In genomic region chr6:33081098-33081824, GRCh38 we compare ENCODE assay signal across 10 cellular contexts. TPM values are rescaled to one million over a fixed set of nuclear protein-coding genes. Genes with fewer than 3 reads are reported as not detected.
DNase-seq lines count a peak whose midpoint lies in the region; ATAC-seq and TF ChIP-seq lines count a peak whose summit lies in the region.
"Had no signal": no experiment of that assay in that cellular context is flagged by ENCODE, and none has a peak within 500 bp of the region (broad histone marks: within the 10 kb centered on the region; RNA-seq: fewer than 3 reads in every experiment).

No MANE protein-coding gene starts in this region.

- H3K4me3 ChIP-seq in fibroblast of lung (replicated peaks in 1 of 4; ENCODE audit: control extremely low read depth in 1 of 4, insufficient read depth in 1 of 4, low read depth in 3 of 4, low read length in 4 of 4): peak overlapping the region; percentile 8 to 43 (median 20)
- peak overlapping the region; percentile 53 for H3K4me3 ChIP-seq in neuron (ENCODE audit: low read length)

- peaks cover 37% of the 10 kb centered on the region for H3K4me1 Mint-ChIP-seq in stimulated activated naive CD8-positive, alpha-beta T cell treated with anti-CD3 and anti-CD28 coated beads, Interleukin-15, Interleukin-2, amounts not matched to agents 100 ng/mL and 50 ng/mL, for 24 hours (ENCODE audit: low read depth)

- no peaks in the 10 kb centered on the region for H3K9me3 Mint-ChIP-seq in stimulated activated naive CD8-positive, alpha-beta T cell treated with anti-CD3 and anti-CD28 coated beads, Interleukin-15, Interleukin-2, amounts not matched to agents 100 ng/mL and 50 ng/mL, for 24 hours
- H3K9me3 Mint-ChIP-seq: activated T-helper 1 cell treated with anti-CD3 and anti-CD28 coated beads, Interleukin-12 subunit alpha, Interleukin-12 subunit beta, Interleukin-2, Interleukin-4 antibody, amounts not matched to agents 30 ng/mL and 10 ng/mL and 1 ng/mL, durations not matched to agents 14 hours and 24 hours and 36 hours had no signal

- H3K79me2 ChIP-seq in fibroblast of lung (ENCODE audit: control insufficient read depth, insufficient read depth, low read length): no peaks in the 10 kb centered on the region

- no peak overlapping the region for H3K9ac ChIP-seq in fibroblast of lung (ENCODE audit: insufficient read depth, low read length)

- no peaks in the 10 kb centered on the region for H3K27me3 ChIP-seq in fibroblast of lung (ENCODE audit: control insufficient read depth, insufficient read depth, low read length)
- peaks cover 3% of the 10 kb centered on the region for H3K27me3 ChIP-seq in neuron (ENCODE audit: insufficient read depth, low read length)

- H3K36me3 ChIP-seq in fibroblast of lung (ENCODE audit: control insufficient read depth, insufficient read depth, low read length) (no peaks in the 10 kb centered on the region), neuron (ENCODE audit: insufficient read depth, low read length) (no peaks in the 10 kb centered on the region)

- peak overlapping the region; percentile 50 for H3K4me3 Mint-ChIP-seq in stimulated activated naive CD8-positive, alpha-beta T cell treated with anti-CD3 and anti-CD28 coated beads, Interleukin-15, Interleukin-2, amounts not matched to agents 100 ng/mL and 50 ng/mL, for 24 hours
- H3K4me3 Mint-ChIP-seq: activated T-helper 1 cell treated with anti-CD3 and anti-CD28 coated beads, Interleukin-12 subunit alpha, Interleukin-12 subunit beta, Interleukin-2, Interleukin-4 antibody, amounts not matched to agents 30 ng/mL and 10 ng/mL and 1 ng/mL, durations not matched to agents 14 hours and 24 hours and 36 hours had no signal

- ATAC-seq in stimulated activated naive CD8-positive, alpha-beta T cell treated with anti-CD3 and anti-CD28 coated beads, Interleukin-15, Interleukin-2, amounts not matched to agents 100 U/mL and 50 U/mL, for 24 hours: no peak

- H3K9me3 ChIP-seq in fibroblast of lung (ENCODE audit: control insufficient read depth, insufficient read depth, low read depth, low read length) (no peaks in the 10 kb centered on the region), neuron (ENCODE audit: low read length) (no peaks in the 10 kb centered on the region)
- H3K9me3 ChIP-seq: Caco-2 had no signal

- peak overlapping the region; percentile 18 for H3K27ac Mint-ChIP-seq in stimulated activated naive CD8-positive, alpha-beta T cell treated with anti-CD3 and anti-CD28 coated beads, Interleukin-15, Interleukin-2, amounts not matched to agents 100 ng/mL and 50 ng/mL, for 24 hours
- H3K27ac Mint-ChIP-seq: activated T-helper 1 cell treated with anti-CD3 and anti-CD28 coated beads, Interleukin-12 subunit alpha, Interleukin-12 subunit beta, Interleukin-2, Interleukin-4 antibody, amounts not matched to agents 30 ng/mL and 10 ng/mL and 1 ng/mL, durations not matched to agents 14 hours and 24 hours and 36 hours had no signal

- no peaks in the 10 kb centered on the region for H4K20me1 ChIP-seq in fibroblast of lung (ENCODE audit: control insufficient read depth, extremely low read depth, insufficient read depth, low read length)

- TF ChIP-seq CTCF in fibroblast of lung (conservative IDR thresholded peaks at IDR 0.05 in 1 of 2, IDR thresholded peaks at IDR 0.05 in 1 of 2; ENCODE audit: low read depth in 1 of 2, low read length in 2 of 2): no peak

- peaks cover 5% of the 10 kb centered on the region for H3K36me3 Mint-ChIP-seq in stimulated activated naive CD8-positive, alpha-beta T cell treated with anti-CD3 and anti-CD28 coated beads, Interleukin-15, Interleukin-2, amounts not matched to agents 100 ng/mL and 50 ng/mL, for 24 hours (ENCODE audit: low read depth)

- DNase-seq in stimulated activated naive CD8-positive, alpha-beta T cell treated with anti-CD3 and anti-CD28 coated beads, Interleukin-15, Interleukin-2, amounts not matched to agents 100 U/mL and 50 U/mL, for 24 hours: no peak
- DNase-seq in fibroblast of lung (ENCODE audit: low read depth in 2 of 2) (no peak), DMS 273 (lab: John Stamatoyannopoulos, UW; ENCODE audit: unreplicated experiment) (no peak), T1000 (lab: John Stamatoyannopoulos, UW) (no peak), mucosa of gallbladder (ENCODE audit: low spot score) (no peak)
- DNase-seq in activated CD4-positive, alpha-beta T cell treated with anti-CD3 and anti-CD28 coated beads, Interleukin-2, amount 50 U/mL, for 48 hours: no peak
- DNase-seq: Caco-2 had no signal

- peak overlapping the region; percentile 80 for H3K4me2 ChIP-seq in fibroblast of lung (ENCODE audit: extremely low read depth, insufficient read depth, low read length)

- H3K4me1 ChIP-seq in fibroblast of lung (ENCODE audit: control insufficient read depth, extremely low read depth, insufficient read depth, low read length): peaks cover 3% of the 10 kb centered on the region
- H3K4me1 ChIP-seq in neuron (ENCODE audit: insufficient read depth, low read length): no peaks in the 10 kb centered on the region
- H3K4me1 ChIP-seq: Caco-2 had no signal

- H3K27ac ChIP-seq in fibroblast of lung (ENCODE audit: insufficient read depth, low read length): no peak overlapping the region

- H3K27me3 Mint-ChIP-seq in stimulated activated naive CD8-positive, alpha-beta T cell treated with anti-CD3 and anti-CD28 coated beads, Interleukin-15, Interleukin-2, amounts not matched to agents 100 ng/mL and 50 ng/mL, for 24 hours: no peaks in the 10 kb centered on the region

- H2AFZ ChIP-seq in fibroblast of lung (ENCODE audit: low read length) (peak overlapping the region; percentile 45), neuron (ENCODE audit: low read depth, low read length) (peak overlapping the region; percentile 75)

RNA-seq across cellular contexts. Expression of gene HLA-DPB1, which starts 5.5 kb away (rescaled TPM):
- 1.3 and 5.4 TPM in 2 replicates for total RNA-seq in fibroblast of lung
- 11.0 and 11.5 TPM in 2 replicates for polyA plus RNA-seq in fibroblast of lung
- polyA plus RNA-seq in fibroblast of lung (2012): 11.9 and 12.7 TPM in 2 replicates
- 17.9 and 29.3 TPM in 2 replicates for polyA minus RNA-seq in fibroblast of lung (ENCODE audit: low replicate concordance)
- 174 TPM for total RNA-seq in mucosa of gallbladder
- total RNA-seq: Caco-2 had no signal

RNA-seq across cellular contexts. Expression of gene HLA-DPA1, which starts 7.8 kb away (rescaled TPM):
- total RNA-seq in fibroblast of lung (1.0 and 1.5 TPM in 2 replicates), mucosa of gallbladder (185 TPM)
- polyA plus RNA-seq in fibroblast of lung: 3.3 and 9.1 TPM in 2 replicates
- polyA plus RNA-seq in fibroblast of lung (2012): 3.6 and 6.0 TPM in 2 replicates
- polyA minus RNA-seq in fibroblast of lung (ENCODE audit: low replicate concordance): 0.59 and 6.6 TPM in 2 replicates
- total RNA-seq: Caco-2 had no signal

Comparison
In these comparisons a context has a peak if more than half of its experiments do, and no peak if none do; other contexts are left out.
1. RNA of gene HLA-DPB1, which starts 5.5 kb away (total RNA-seq): 174 TPM in mucosa of gallbladder (single experiment); 1.3 to 5.4 TPM in fibroblast of lung; every median in the first group is over 10 times any median in the second.
2. RNA of gene HLA-DPA1, which starts 7.8 kb away (total RNA-seq): 185 TPM in mucosa of gallbladder (single experiment); 1.0 to 1.5 TPM in fibroblast of lung; every median in the first group is over 10 times any median in the second.